Comparison of ENCODE assay signal across 35 cellular contexts in the genomic region with DNA sequence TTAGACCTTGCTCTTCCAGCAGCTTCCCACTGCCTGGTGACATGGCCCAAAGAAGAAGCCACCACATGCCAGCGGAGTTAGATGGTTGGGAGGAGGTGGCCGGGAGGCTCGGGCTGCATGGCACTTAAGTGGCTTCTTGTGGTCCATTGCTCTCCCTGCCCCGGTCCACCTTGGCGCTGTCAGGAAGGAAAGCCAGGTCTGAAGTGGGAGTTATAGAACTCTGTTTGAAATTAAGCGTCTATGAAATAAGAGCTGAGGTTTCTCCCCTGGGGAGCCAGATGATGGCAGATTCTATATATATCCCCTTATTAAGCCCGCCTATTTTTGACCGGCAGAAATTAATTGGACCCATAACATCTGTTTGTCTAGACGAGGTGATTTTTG.
A peak's percentile ranks its signal among the peaks of the same experiment; 100 is the strongest.
DNase-seq lines count a peak whose midpoint lies in the region; ATAC-seq and TF ChIP-seq lines count a peak whose summit lies in the region.
"Had no signal": no experiment of that assay in that cellular context is flagged by ENCODE, and none has a peak within 500 bp of the region (broad histone marks: within the 10 kb centered on the region; RNA-seq: fewer than 3 reads in every experiment).

No MANE protein-coding gene starts in this region.

- H3K9me3 ChIP-seq in thoracic aorta, result no peaks in the 10 kb centered on the region
- H3K9me3 ChIP-seq: A549, breast epithelium, Peyer's patch, upper lobe of right lung had no signal

- H3K27me3 Mint-ChIP-seq in nephron (ENCODE audit: low read depth), result peaks cover 18% of the 10 kb centered on the region

- no peaks in the 10 kb centered on the region for H3K36me3 Mint-ChIP-seq in nephron (ENCODE audit: low read depth)
- H3K36me3 Mint-ChIP-seq: CD8-positive, alpha-beta T cell; immature natural killer cell; stimulated activated memory B cell treated with anti-CD40 and anti-IgM and Interleukin-4, amounts not matched to agents 10 μg/mL and 1 μg/mL and 100 μg/mL, for 72 hours had no signal

- H3K4me1 ChIP-seq in thoracic aorta (ENCODE audit: control insufficient read depth in 1 of 2, low read depth in 2 of 2), result peaks cover 32 to 77% of the 10 kb centered on the region in 2 donors
- H3K4me1 ChIP-seq: A549, Peyer's patch had no signal

- H3K27ac ChIP-seq in thoracic aorta, result peak overlapping the region; percentile 73 to 95
- H3K27ac ChIP-seq: A549, breast epithelium, Peyer's patch, skin epidermis, upper lobe of right lung had no signal

- peaks cover 3% of the 10 kb centered on the region for H3K36me3 ChIP-seq in thoracic aorta
- H3K36me3 ChIP-seq: breast epithelium, Peyer's patch, upper lobe of right lung had no signal

- no peak for TF ChIP-seq CTCF in nephron (IDR thresholded peaks at IDR 0.05; ENCODE audit: unreplicated experiment in 3 of 3)
- no peak for TF ChIP-seq CTCF in thoracic aorta (IDR thresholded peaks at IDR 0.05)

- H3K4me3 ChIP-seq in thoracic aorta, result no peak overlapping the region
- H3K4me3 ChIP-seq: A549, breast epithelium, Peyer's patch, skin epidermis, upper lobe of right lung had no signal

- peak overlapping the region in 2 of 3 experiments; percentile 21 to 62 for H3K27ac Mint-ChIP-seq in nephron
- H3K27ac Mint-ChIP-seq: activated CD4-positive, alpha-beta memory T cell treated with anti-CD3 and anti-CD28 coated beads, Interleukin-2, amount 10 ng/mL, durations not matched to agents 7 days and 5 days; activated T-helper 1 cell treated with anti-CD3 and anti-CD28 coated beads, Interleukin-12 subunit alpha, Interleukin-12 subunit beta, Interleukin-2, Interleukin-4 antibody, amounts not matched to agents 30 ng/mL and 10 ng/mL and 1 ng/mL, durations not matched to agents 14 hours and 24 hours and 36 hours; CD8-positive, alpha-beta T cell; HFFc6; immature natural killer cell; stimulated activated memory B cell treated with anti-CD40 and anti-IgM and Interleukin-4, amounts not matched to agents 10 μg/mL and 1 μg/mL and 100 μg/mL, for 72 hours; T-helper 2 cell treated with Interferon-gamma antibody and Interleukin-4, amounts not matched to agents 5 μg/mL and 100 μg/mL, for 36 hours had no signal

- H3K27me3 ChIP-seq in thoracic aorta (replicated peaks; ENCODE audit: insufficient read depth), result no peaks in the 10 kb centered on the region
- H3K27me3 ChIP-seq: breast epithelium, Peyer's patch, upper lobe of right lung had no signal

- H3K9me3 Mint-ChIP-seq in nephron, result no peaks in the 10 kb centered on the region
- H3K9me3 Mint-ChIP-seq: activated CD4-positive, alpha-beta memory T cell treated with anti-CD3 and anti-CD28 coated beads, Interleukin-2, amount 10 ng/mL, durations not matched to agents 7 days and 5 days; activated T-helper 1 cell treated with anti-CD3 and anti-CD28 coated beads, Interleukin-12 subunit alpha, Interleukin-12 subunit beta, Interleukin-2, Interleukin-4 antibody, amounts not matched to agents 30 ng/mL and 10 ng/mL and 1 ng/mL, durations not matched to agents 14 hours and 24 hours and 36 hours; CD8-positive, alpha-beta T cell; HFFc6; immature natural killer cell; stimulated activated memory B cell treated with anti-CD40 and anti-IgM and Interleukin-4, amounts not matched to agents 10 μg/mL and 1 μg/mL and 100 μg/mL, for 72 hours; T-helper 2 cell treated with Interferon-gamma antibody and Interleukin-4, amounts not matched to agents 5 μg/mL and 100 μg/mL, for 36 hours had no signal

- H3K4me3 Mint-ChIP-seq in nephron, result no peak overlapping the region
- H3K4me3 Mint-ChIP-seq: activated CD4-positive, alpha-beta memory T cell treated with anti-CD3 and anti-CD28 coated beads, Interleukin-2, amount 10 ng/mL, durations not matched to agents 7 days and 5 days; activated T-helper 1 cell treated with anti-CD3 and anti-CD28 coated beads, Interleukin-12 subunit alpha, Interleukin-12 subunit beta, Interleukin-2, Interleukin-4 antibody, amounts not matched to agents 30 ng/mL and 10 ng/mL and 1 ng/mL, durations not matched to agents 14 hours and 24 hours and 36 hours; CD8-positive, alpha-beta T cell; HFFc6; immature natural killer cell; stimulated activated memory B cell treated with anti-CD40 and anti-IgM and Interleukin-4, amounts not matched to agents 10 μg/mL and 1 μg/mL and 100 μg/mL, for 72 hours; T-helper 2 cell treated with Interferon-gamma antibody and Interleukin-4, amounts not matched to agents 5 μg/mL and 100 μg/mL, for 36 hours had no signal

- peak; percentile 34 for DNase-seq in activated effector memory CD4-positive, alpha-beta T cell treated with anti-CD3 and anti-CD28 coated beads, Interleukin-2, amount 50 U/mL, for 16 hours
- DNase-seq in activated effector memory CD4-positive, alpha-beta T cell treated with Interleukin-2 at 50 U/mL for 16 hours, result no peak
- DNase-seq in NCI-H2171 (lab: John Stamatoyannopoulos, UW), result peak; percentile 60
- DNase-seq in thoracic aorta (ENCODE audit: low spot score), result no peak
- no peak for DNase-seq in NCI-H510A treated with DMSO at 0.1 percent for 48 hours (lab: John Stamatoyannopoulos, UW)
- no peak for DNase-seq in HuH-7 (ENCODE audit: low spot score)
- no peak for DNase-seq in activated CD4-positive, alpha-beta T cell treated with anti-CD3 and anti-CD28 coated beads for 48 hours
- DNase-seq: activated CD4-positive, alpha-beta memory T cell treated with anti-CD3 and anti-CD28 coated beads, Interleukin-2, amount 10 ng/mL, durations not matched to agents 7 days and 5 days; activated CD4-positive, alpha-beta T cell treated with anti-CD3 and anti-CD28 coated beads for 1 hour; activated CD8-positive, alpha-beta memory T cell treated with anti-CD3 and anti-CD28 coated beads, Interleukin-2, amount 50 U/mL, for 48 hours; activated naive CD4-positive, alpha-beta T cell treated with anti-CD3 and anti-CD28 coated beads, Interleukin-2, amount 50 U/mL, for 16 hours; AML-193; amniotic stem cell; CD8-positive, alpha-beta T cell; effector CD8-positive, alpha-beta T cell; HFFc6; hypothalamus; immature natural killer cell; KBM-7; mesenchymal stem cell; NCI-H1092 treated with DMSO at 0.1 percent for 48 hours; NCI-H187 treated with DMSO at 0.1 percent for 48 hours; NCI-H69; nucleus accumbens; SIG-M5 had no signal

- peaks cover 37% of the 10 kb centered on the region for H3K4me1 Mint-ChIP-seq in nephron
- H3K4me1 Mint-ChIP-seq: immature natural killer cell; stimulated activated memory B cell treated with anti-CD40 and anti-IgM and Interleukin-4, amounts not matched to agents 10 μg/mL and 1 μg/mL and 100 μg/mL, for 72 hours had no signal

- no peak for ATAC-seq in thoracic aorta (ENCODE audit: insufficient number of reproducible peaks, low FRiP score, low read depth)
- ATAC-seq: A549; CD8-positive, alpha-beta T cell; left lobe of liver; stimulated activated memory B cell treated with anti-CD40 and anti-IgM and Interleukin-4, amounts not matched to agents 10 μg/mL and 1 μg/mL and 100 μg/mL, for 72 hours; upper lobe of right lung had no signal

Comparison
In these comparisons a context has a peak if more than half of its experiments do, and no peak if none do; other contexts are left out.
1. DNase-seq: peak in activated effector memory CD4-positive, alpha-beta T cell treated with anti-CD3 and anti-CD28 coated beads, Interleukin-2, amount 50 U/mL, for 16 hours (single experiment) and NCI-H2171 (single experiment); none in activated effector memory CD4-positive, alpha-beta T cell treated with Interleukin-2 at 50 U/mL for 16 hours (single experiment), thoracic aorta (single experiment), NCI-H510A treated with DMSO at 0.1 percent for 48 hours (single experiment), HuH-7 (single experiment) and activated CD4-positive, alpha-beta T cell treated with anti-CD3 and anti-CD28 coated beads for 48 hours (single experiment).